Comparison of ENCODE assay signal across 1 cellular context in the genomic region with DNA sequence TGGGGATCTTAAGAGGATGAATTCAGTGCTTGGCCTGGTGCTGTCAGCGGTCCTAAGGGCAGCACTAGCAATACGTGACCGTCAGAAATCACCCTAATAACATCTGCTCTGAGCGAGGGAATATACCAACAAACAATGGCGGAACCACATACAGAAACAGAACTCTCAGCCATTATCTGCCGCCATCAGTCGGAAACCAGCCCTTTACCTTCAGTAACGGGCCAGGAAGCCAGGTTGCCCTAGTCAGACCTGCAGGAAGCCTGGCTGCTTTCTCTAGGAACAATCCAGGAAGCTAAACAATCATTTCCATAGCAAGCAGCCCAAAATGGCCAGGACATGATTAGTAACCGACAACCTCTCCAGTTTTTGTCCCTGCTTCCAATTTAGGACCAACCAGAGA.
TF ChIP-seq lines count a peak whose summit lies in the region.

No MANE protein-coding gene starts in this region.

TF ChIP-seq in HepG2, 621 proteins besides CTCF, POLR2A, EP300 and RAD21:
- no peak for TF ChIP-seq ZFP37 (CRISPR knock-in tag; IDR thresholded peaks at IDR 0.05; ENCODE audit: borderline replicate concordance)
- no peak for TF ChIP-seq SP5 (CRISPR knock-in tag; IDR thresholded peaks at IDR 0.05; ENCODE audit: borderline replicate concordance, low read depth)
- no peak for TF ChIP-seq NFE2L2 (IDR thresholded peaks at IDR 0.05; ENCODE audit: low read length)
- no peak for TF ChIP-seq SETDB1 (CRISPR knock-in tag; IDR thresholded peaks at IDR 0.05; ENCODE audit: borderline replicate concordance)
- no peak for TF ChIP-seq SP1 (IDR thresholded peaks at IDR 0.05)
- no peak for TF ChIP-seq SP1 (CRISPR knock-in tag; IDR thresholded peaks at IDR 0.05)
- no peak for TF ChIP-seq SKI (IDR thresholded peaks at IDR 0.05; ENCODE audit: partially characterized antibody)
- TF ChIP-seq HIVEP1 (CRISPR knock-in tag; IDR thresholded peaks at IDR 0.05): no peak
- TF ChIP-seq ATRX (CRISPR knock-in tag; IDR thresholded peaks at IDR 0.05; ENCODE audit: borderline replicate concordance): no peak
- TF ChIP-seq PHF21A (CRISPR knock-in tag; IDR thresholded peaks at IDR 0.05): no peak
- TF ChIP-seq, protein P1, sequence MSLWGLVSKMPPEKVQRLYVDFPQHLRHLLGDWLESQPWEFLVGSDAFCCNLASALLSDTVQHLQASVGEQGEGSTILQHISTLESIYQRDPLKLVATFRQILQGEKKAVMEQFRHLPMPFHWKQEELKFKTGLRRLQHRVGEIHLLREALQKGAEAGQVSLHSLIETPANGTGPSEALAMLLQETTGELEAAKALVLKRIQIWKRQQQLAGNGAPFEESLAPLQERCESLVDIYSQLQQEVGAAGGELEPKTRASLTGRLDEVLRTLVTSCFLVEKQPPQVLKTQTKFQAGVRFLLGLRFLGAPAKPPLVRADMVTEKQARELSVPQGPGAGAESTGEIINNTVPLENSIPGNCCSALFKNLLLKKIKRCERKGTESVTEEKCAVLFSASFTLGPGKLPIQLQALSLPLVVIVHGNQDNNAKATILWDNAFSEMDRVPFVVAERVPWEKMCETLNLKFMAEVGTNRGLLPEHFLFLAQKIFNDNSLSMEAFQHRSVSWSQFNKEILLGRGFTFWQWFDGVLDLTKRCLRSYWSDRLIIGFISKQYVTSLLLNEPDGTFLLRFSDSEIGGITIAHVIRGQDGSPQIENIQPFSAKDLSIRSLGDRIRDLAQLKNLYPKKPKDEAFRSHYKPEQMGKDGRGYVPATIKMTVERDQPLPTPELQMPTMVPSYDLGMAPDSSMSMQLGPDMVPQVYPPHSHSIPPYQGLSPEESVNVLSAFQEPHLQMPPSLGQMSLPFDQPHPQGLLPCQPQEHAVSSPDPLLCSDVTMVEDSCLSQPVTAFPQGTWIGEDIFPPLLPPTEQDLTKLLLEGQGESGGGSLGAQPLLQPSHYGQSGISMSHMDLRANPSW (CRISPR knock-in tag; IDR thresholded peaks at IDR 0.05; ENCODE audit: borderline replicate concordance): no peak
- TF ChIP-seq ZNF431 (CRISPR knock-in tag; IDR thresholded peaks at IDR 0.05; ENCODE audit: borderline replicate concordance, low read depth): no peak
- TF ChIP-seq ZNF772 (CRISPR knock-in tag; IDR thresholded peaks at IDR 0.05): no peak
- TF ChIP-seq PCBP1 (IDR thresholded peaks at IDR 0.05; ENCODE audit: borderline replicate concordance, low read depth, low read length): no peak
- TF ChIP-seq IRF2 (CRISPR knock-in tag; IDR thresholded peaks at IDR 0.05): no peak
- TF ChIP-seq, protein P2, sequence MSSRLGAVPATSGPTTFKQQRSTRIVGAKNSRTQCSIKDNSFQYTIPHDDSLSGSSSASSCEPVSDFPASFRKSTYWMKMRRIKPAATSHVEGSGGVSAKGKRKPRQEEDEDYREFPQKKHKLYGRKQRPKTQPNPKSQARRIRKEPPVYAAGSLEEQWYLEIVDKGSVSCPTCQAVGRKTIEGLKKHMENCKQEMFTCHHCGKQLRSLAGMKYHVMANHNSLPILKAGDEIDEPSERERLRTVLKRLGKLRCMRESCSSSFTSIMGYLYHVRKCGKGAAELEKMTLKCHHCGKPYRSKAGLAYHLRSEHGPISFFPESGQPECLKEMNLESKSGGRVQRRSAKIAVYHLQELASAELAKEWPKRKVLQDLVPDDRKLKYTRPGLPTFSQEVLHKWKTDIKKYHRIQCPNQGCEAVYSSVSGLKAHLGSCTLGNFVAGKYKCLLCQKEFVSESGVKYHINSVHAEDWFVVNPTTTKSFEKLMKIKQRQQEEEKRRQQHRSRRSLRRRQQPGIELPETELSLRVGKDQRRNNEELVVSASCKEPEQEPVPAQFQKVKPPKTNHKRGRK (CRISPR knock-in tag; IDR thresholded peaks at IDR 0.05): no peak
- TF ChIP-seq, protein P3, sequence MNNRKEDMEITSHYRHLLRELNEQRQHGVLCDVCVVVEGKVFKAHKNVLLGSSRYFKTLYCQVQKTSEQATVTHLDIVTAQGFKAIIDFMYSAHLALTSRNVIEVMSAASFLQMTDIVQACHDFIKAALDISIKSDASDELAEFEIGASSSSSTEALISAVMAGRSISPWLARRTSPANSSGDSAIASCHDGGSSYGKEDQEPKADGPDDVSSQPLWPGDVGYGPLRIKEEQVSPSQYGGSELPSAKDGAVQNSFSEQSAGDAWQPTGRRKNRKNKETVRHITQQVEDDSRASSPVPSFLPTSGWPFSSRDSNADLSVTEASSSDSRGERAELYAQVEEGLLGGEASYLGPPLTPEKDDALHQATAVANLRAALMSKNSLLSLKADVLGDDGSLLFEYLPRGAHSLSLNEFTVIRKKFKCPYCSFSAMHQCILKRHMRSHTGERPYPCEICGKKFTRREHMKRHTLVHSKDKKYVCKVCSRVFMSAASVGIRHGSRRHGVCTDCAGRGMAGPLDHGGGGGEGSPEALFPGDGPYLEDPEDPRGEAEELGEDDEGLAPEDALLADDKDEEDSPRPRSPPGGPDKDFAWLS (CRISPR knock-in tag; IDR thresholded peaks at IDR 0.05; ENCODE audit: borderline replicate concordance): no peak
- no peak for TF ChIP-seq ZFYVE20 (CRISPR knock-in tag; IDR thresholded peaks at IDR 0.05; ENCODE audit: borderline replicate concordance, low read depth)
- TF ChIP-seq PHB2 (IDR thresholded peaks at IDR 0.05; ENCODE audit: partially characterized antibody): no peak
- TF ChIP-seq ZNF75D (CRISPR knock-in tag; IDR thresholded peaks at IDR 0.05; ENCODE audit: borderline replicate concordance): no peak
- no peak for TF ChIP-seq WIZ (CRISPR knock-in tag; IDR thresholded peaks at IDR 0.05)
